35 cellular contexts compared by ENCODE assay signal in the genomic region with DNA sequence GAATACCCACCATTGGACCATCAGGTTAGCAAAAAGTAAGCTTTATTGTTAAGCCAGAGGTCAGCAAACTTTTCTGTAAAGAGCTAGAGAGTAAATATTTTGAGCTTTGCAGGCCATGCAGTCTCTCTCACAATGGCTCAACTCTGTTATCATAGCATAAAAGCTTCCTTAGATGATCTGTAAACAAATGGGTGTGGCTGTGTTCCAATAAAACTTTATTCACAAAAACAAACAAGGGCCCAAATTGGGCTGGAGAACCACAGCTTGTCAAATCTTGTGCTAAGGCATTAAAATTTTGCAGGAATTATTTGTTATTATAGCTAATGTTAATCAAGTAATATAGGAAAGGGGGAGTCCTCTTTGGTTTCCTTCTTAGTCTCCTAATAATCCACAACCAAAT.
DNase-seq lines count a peak whose midpoint lies in the region; ATAC-seq, FAIRE-seq and TF ChIP-seq lines count a peak whose summit lies in the region.
"Had no signal": no experiment of that assay in that cellular context is flagged by ENCODE, and none has a peak within 500 bp of the region (broad histone marks: within the 10 kb centered on the region; RNA-seq: fewer than 3 reads in every experiment).

No MANE protein-coding gene starts in this region.

- RAD21 ChIA-PET in GM12878 (lab: Charles Lee; ENCODE audit: unreplicated experiment) = interaction anchor here (0.7 kb wide), 1 partner anchor 58 kb away, joined by 4 read pairs; no protein-coding TSS in a partner anchor

- H2AFZ ChIP-seq in HepG2 (ENCODE audit: low read length) (no peak overlapping the region), GM12878 (ENCODE audit: control insufficient read depth, low read depth, low read length) (no peak overlapping the region), K562 (ENCODE audit: low read depth, low read length) (no peak overlapping the region)

- no peaks in the 10 kb centered on the region for H3K4me1 ChIP-seq in HepG2 (ENCODE audit: insufficient read depth, low read length)
- H3K4me1 ChIP-seq in right lobe of liver = no peaks in the 10 kb centered on the region
- H3K4me1 ChIP-seq in GM12878 (ENCODE audit: control insufficient read depth, insufficient read depth, low read length) = no peaks in the 10 kb centered on the region; the same call in 1 of the 2 replicates
- H3K4me1 ChIP-seq in K562 (replicated peaks in 1 of 2; ENCODE audit: control insufficient read depth in 2 of 2, insufficient read depth in 2 of 2, low read length in 2 of 2) = no peaks in the 10 kb centered on the region
- H3K4me1 ChIP-seq in kidney (ENCODE audit: control insufficient read depth in 1 of 2, insufficient read depth in 1 of 2, low read depth in 1 of 2, low read length in 2 of 2) = no peaks in the 10 kb centered on the region
- H3K4me1 ChIP-seq: A549; BE2C; BLaER1; BLaER1 treated with 17β-estradiol and CSF1 and Interleukin-3, amounts not matched to agents 10 nM and 100 nM; Caco-2 had no signal

- H3K27me3 ChIP-seq in HepG2 (ENCODE audit: control insufficient read depth in 1 of 2, insufficient read depth in 2 of 2, low read length in 2 of 2) = peaks cover 3 to 8% of the 10 kb centered on the region in 2 experiments; a peak in 1 of 5 replicates
- H3K27me3 ChIP-seq in right lobe of liver = no peaks in the 10 kb centered on the region
- H3K27me3 ChIP-seq in GM12878 (replicated peaks in 1 of 2; ENCODE audit: control insufficient read depth in 2 of 2, insufficient read depth in 2 of 2, low read length in 1 of 2) = no peaks in the 10 kb centered on the region
- H3K27me3 ChIP-seq in K562 (ENCODE audit: control insufficient read depth in 2 of 2, insufficient read depth in 2 of 2, low read length in 2 of 2) = peaks cover 0 to 8% of the 10 kb centered on the region in 2 experiments; a peak in 4 of 5 replicates
- H3K27me3 ChIP-seq: BE2C; BLaER1; BLaER1 treated with 17β-estradiol and CSF1 and Interleukin-3, amounts not matched to agents 10 nM and 100 nM had no signal

- H3K79me2 ChIP-seq in HepG2 (ENCODE audit: insufficient read depth, low read length) (no peaks in the 10 kb centered on the region), GM12878 (ENCODE audit: control insufficient read depth, insufficient read depth, low read length) (no peaks in the 10 kb centered on the region), K562 (ENCODE audit: control insufficient read depth, insufficient read depth, low read length) (no peaks in the 10 kb centered on the region)

- H3K4me3 ChIP-seq in HepG2 (replicated peaks in 1 of 3; ENCODE audit: insufficient read depth in 1 of 3, low read depth in 2 of 3, low read length in 3 of 3) (no peak overlapping the region), right lobe of liver (no peak overlapping the region), GM12878 (no peak overlapping the region), K562 (no peak overlapping the region), kidney (ENCODE audit: low read length in 2 of 2) (no peak overlapping the region)
- H3K4me3 ChIP-seq: A549; BLaER1; BLaER1 treated with 17β-estradiol and CSF1 and Interleukin-3, amounts not matched to agents 10 nM and 100 nM had no signal

- TF ChIP-seq EP300 in HepG2 (IDR thresholded peaks at IDR 0.05; ENCODE audit: low read depth in 2 of 2, low read length in 2 of 2) = no peak
- no peak for TF ChIP-seq EP300 in HepG2 (CRISPR knock-in tag; IDR thresholded peaks at IDR 0.05; ENCODE audit: borderline replicate concordance)
- TF ChIP-seq EP300 in GM12878 (IDR thresholded peaks at IDR 0.05; ENCODE audit: borderline replicate concordance in 1 of 2, control insufficient read depth in 1 of 2, low read depth in 2 of 2, low read length in 2 of 2) = no peak
- TF ChIP-seq EP300 in K562 (IDR thresholded peaks at IDR 0.05; ENCODE audit: low read length) = no peak

- SMC1A ChIA-PET in GM12878 (lab: Charles Lee; ENCODE audit: uncharacterized antibody, unreplicated experiment) = interaction anchor here (0.8 to 2.4 kb wide), 6 partner anchors 10 to 182 kb away, joined by 3 to 5 read pairs (median 3); no protein-coding TSS in a partner anchor

- FAIRE-seq in HepG2 (lab: Jason Lieb, UNC) (no peak), GM12878 (lab: Jason Lieb, UNC) (no peak), K562 (lab: Jason Lieb, UNC) (no peak), kidney (lab: Jason Lieb, UNC) (no peak)
- FAIRE-seq: A204.1, A549, D721Med had no signal

- H3K4me2 ChIP-seq in HepG2 (ENCODE audit: low read depth, low read length) = no peak overlapping the region
- H3K4me2 ChIP-seq in GM12878 (ENCODE audit: control insufficient read depth, insufficient read depth) = no peak overlapping the region
- H3K4me2 ChIP-seq in K562 (ENCODE audit: insufficient read depth, low read length) = no peak overlapping the region
- H3K4me2 ChIP-seq: A549; BLaER1; BLaER1 treated with 17β-estradiol and CSF1 and Interleukin-3, amounts not matched to agents 10 nM and 100 nM had no signal

- CTCF ChIA-PET in HepG2 (lab: Yijun Ruan, JAX; ENCODE audit: low intra/inter-chr PET ratio, low total read pairs) = no interaction called here
- CTCF ChIA-PET in GM12878 (lab: Yijun Ruan, JAX) = interaction anchor here (0.9 to 1.1 kb wide), 2 partner anchors 16 to 888 kb away, joined by 3 to 4 read pairs; no protein-coding TSS in a partner anchor
- CTCF ChIA-PET in K562 (lab: Yijun Ruan, JAX; ENCODE audit: low intra/inter-chr PET ratio) = no interaction called here

- no peaks in the 10 kb centered on the region for H3K9me1 ChIP-seq in K562 (ENCODE audit: control insufficient read depth, insufficient read depth, low read length)

- POLR2A ChIA-PET in HepG2 (lab: Yijun Ruan, JAX) (no interaction called here), GM12878 (lab: Charles Lee) (interaction anchor here (0.6 kb wide), 1 partner anchor 202 kb away, joined by 3 read pairs; no protein-coding TSS in a partner anchor), K562 (lab: Yijun Ruan, JAX) (no interaction called here)

- DNase-seq in NCI-H748 (lab: John Stamatoyannopoulos, UW; ENCODE audit: unreplicated experiment) (peak; percentile 16), NCI-H748 treated with DMSO at 0.1 percent for 48 hours (lab: John Stamatoyannopoulos, UW) (no peak), HepG2 (ENCODE audit: low spot score) (no peak), right lobe of liver (no peak), GM12878 (ENCODE audit: low read depth, low spot score) (no peak), K562 (ENCODE audit: extremely low read depth in 1 of 4, low spot score in 3 of 4) (no peak), epidermal melanocyte (ENCODE audit: insufficient read length, low spot score) (no peak), kidney (no peak)
- DNase-seq: 8988T; ACHN; AML-193; BE2C; C1 segment of cervical spinal cord; Caco-2; Calu3; CD4-positive, alpha-beta memory T cell; CD4-positive, alpha-beta T cell; CD4-positive, CD25-positive, alpha-beta regulatory T cell; CD8-positive, alpha-beta memory T cell; CD8-positive, alpha-beta T cell; COR-L47; DMS 273 treated with DMSO at 0.1 percent for 48 hours; DMS153; DMS53; DMS79; DMS79 treated with DMSO at 0.1 percent for 48 hours; DND-41; EL had no signal

- no peaks in the 10 kb centered on the region for H3K9me3 ChIP-seq in HepG2 (ENCODE audit: low read length)
- no peaks in the 10 kb centered on the region for H3K9me3 ChIP-seq in right lobe of liver
- H3K9me3 ChIP-seq in GM12878 (replicated peaks; ENCODE audit: control insufficient read depth, insufficient read depth, low read length) = no peaks in the 10 kb centered on the region
- no peaks in the 10 kb centered on the region for H3K9me3 ChIP-seq in K562 (replicated peaks; ENCODE audit: control insufficient read depth, insufficient read depth, low read depth, low read length)
- no peaks in the 10 kb centered on the region for H3K9me3 ChIP-seq in kidney (ENCODE audit: control insufficient read depth in 1 of 2, low read length in 2 of 2)
- H3K9me3 ChIP-seq: A549; BE2C; BLaER1; BLaER1 treated with 17β-estradiol and CSF1 and Interleukin-3, amounts not matched to agents 10 nM and 100 nM; Caco-2 had no signal

- in situ Hi-C loops in HepG2 (cut with HindIII; ENCODE audit: extremely low pct_ligation_motif_present, low pct_unique_long_range_greater_than_20kb) = no loop called here
- in situ Hi-C loops in GM12878 (cut with MboI) = no loop called here
- in situ Hi-C loops in K562 (cut with MboI) = no loop called here

- H3K27ac ChIP-seq in HepG2 (ENCODE audit: extremely low read length, insufficient read depth, low read length) (no peak overlapping the region), right lobe of liver (no peak overlapping the region), GM12878 (ENCODE audit: control insufficient read depth, insufficient read depth) (no peak overlapping the region), K562 (ENCODE audit: extremely low read depth, low read depth, low read length) (no peak overlapping the region), kidney (ENCODE audit: low read depth in 2 of 2, low read length in 2 of 2) (no peak overlapping the region)
- H3K27ac ChIP-seq: 22Rv1; A549; BLaER1; BLaER1 treated with 17β-estradiol and CSF1 and Interleukin-3, amounts not matched to agents 10 nM and 100 nM; C4-2B had no signal

- no TSS peak for BruUV-seq in HepG2 (replicated peaks; lab: Mats Ljungman, UMichigan)
- BruUV-seq in GM12878 (replicated peaks; lab: Mats Ljungman, UMichigan) = no TSS peak
- no TSS peak for BruUV-seq in K562 (replicated peaks; lab: Mats Ljungman, UMichigan)

- no peaks in the 10 kb centered on the region for H3K36me3 ChIP-seq in HepG2 (replicated peaks in 1 of 2; ENCODE audit: control insufficient read depth in 1 of 2, insufficient read depth in 2 of 2, low read length in 2 of 2)
- no peaks in the 10 kb centered on the region for H3K36me3 ChIP-seq in right lobe of liver
- H3K36me3 ChIP-seq in GM12878 (ENCODE audit: control insufficient read depth in 2 of 2, insufficient read depth in 2 of 2, low read length in 1 of 2) = no peaks in the 10 kb centered on the region
- no peaks in the 10 kb centered on the region for H3K36me3 ChIP-seq in K562 (ENCODE audit: control insufficient read depth, insufficient read depth, low read length)
- no peaks in the 10 kb centered on the region for H3K36me3 ChIP-seq in kidney (ENCODE audit: control insufficient read depth in 1 of 2, insufficient read depth in 2 of 2, low read length in 2 of 2)
- H3K36me3 ChIP-seq: BE2C; BLaER1; BLaER1 treated with 17β-estradiol and CSF1 and Interleukin-3, amounts not matched to agents 10 nM and 100 nM had no signal

- intact Hi-C loops in HepG2 (cut with micrococcal nuclease; ENCODE audit: unreplicated experiment) (no loop called here), right lobe of liver (cut with DNase I) (no loop called here), GM12878 (cut with micrococcal nuclease; ENCODE audit: unreplicated experiment) (no loop called here), K562 (cut with micrococcal nuclease) (no loop called here), kidney (cut with DNase I) (no loop called here)

- H3K9ac ChIP-seq in HepG2 (ENCODE audit: insufficient read depth, low read depth, low read length) (no peak overlapping the region), GM12878 (ENCODE audit: control insufficient read depth, insufficient read depth, low read length) (no peak overlapping the region), K562 (ENCODE audit: insufficient read depth in 1 of 2, low read depth in 2 of 2, low read length in 2 of 2) (no peak overlapping the region), kidney (ENCODE audit: low read length in 2 of 2) (no peak overlapping the region)
- H3K9ac ChIP-seq: BLaER1; BLaER1 treated with 17β-estradiol and CSF1 and Interleukin-3, amounts not matched to agents 10 nM and 100 nM had no signal

- TF ChIP-seq RAD21 in HepG2 (CRISPR knock-in tag; IDR thresholded peaks at IDR 0.05) (no peak), GM12878 (IDR thresholded peaks at IDR 0.05; ENCODE audit: insufficient read depth, low read depth, low read length) (no peak), K562 (CRISPR knock-in tag; conservative IDR thresholded peaks at IDR 0.05 in 1 of 2, IDR thresholded peaks at IDR 0.05 in 1 of 2) (no peak)

- no peak for TF ChIP-seq CTCF in HepG2 (CRISPR knock-in tag; IDR thresholded peaks at IDR 0.05)
- no peak for TF ChIP-seq CTCF in right lobe of liver (IDR thresholded peaks at IDR 0.05)
- no peak for TF ChIP-seq CTCF in GM12878 (IDR thresholded peaks at IDR 0.05 in 2 of 3, conservative IDR thresholded peaks at IDR 0.05 in 1 of 3; ENCODE audit: control insufficient read depth in 2 of 3, extremely low read depth in 1 of 3, insufficient read depth in 1 of 3, low read depth in 3 of 3, low read length in 3 of 3)
- TF ChIP-seq CTCF in K562 (IDR thresholded peaks at IDR 0.05 in 2 of 3, conservative IDR thresholded peaks at IDR 0.05 in 1 of 3; ENCODE audit: insufficient read depth in 2 of 3, low read depth in 1 of 3, low read length in 3 of 3) = no peak
- TF ChIP-seq CTCF in kidney (IDR thresholded peaks at IDR 0.05; ENCODE audit: borderline replicate concordance, extremely low read depth, insufficient read depth) = no peak

- no peaks in the 10 kb centered on the region for H4K20me1 ChIP-seq in HepG2 (ENCODE audit: insufficient read depth, low read length)
- no peaks in the 10 kb centered on the region for H4K20me1 ChIP-seq in GM12878 (ENCODE audit: control insufficient read depth, insufficient read depth)
- no peaks in the 10 kb centered on the region for H4K20me1 ChIP-seq in K562 (replicated peaks; ENCODE audit: control insufficient read depth, insufficient read depth, low read length)
- H4K20me1 ChIP-seq: BLaER1; BLaER1 treated with 17β-estradiol and CSF1 and Interleukin-3, amounts not matched to agents 10 nM and 100 nM had no signal

- TF ChIP-seq POLR2A in HepG2 (IDR thresholded peaks at IDR 0.05; ENCODE audit: insufficient read depth in 1 of 2, low read depth in 2 of 2, low read length in 2 of 2) (no peak), right lobe of liver (IDR thresholded peaks at IDR 0.05) (no peak), GM12878 (IDR thresholded peaks at IDR 0.05; ENCODE audit: low read depth, low read length) (no peak), K562 (conservative IDR thresholded peaks at IDR 0.05) (no peak)

- no peak for ATAC-seq in HepG2
- no peak for ATAC-seq in right lobe of liver
- ATAC-seq in GM12878 = no peak
- ATAC-seq in K562 = no peak
- ATAC-seq: A549; CD8-positive, alpha-beta T cell had no signal
